Comparison of ENCODE assay signal across 27 cellular contexts in the genomic region with DNA sequence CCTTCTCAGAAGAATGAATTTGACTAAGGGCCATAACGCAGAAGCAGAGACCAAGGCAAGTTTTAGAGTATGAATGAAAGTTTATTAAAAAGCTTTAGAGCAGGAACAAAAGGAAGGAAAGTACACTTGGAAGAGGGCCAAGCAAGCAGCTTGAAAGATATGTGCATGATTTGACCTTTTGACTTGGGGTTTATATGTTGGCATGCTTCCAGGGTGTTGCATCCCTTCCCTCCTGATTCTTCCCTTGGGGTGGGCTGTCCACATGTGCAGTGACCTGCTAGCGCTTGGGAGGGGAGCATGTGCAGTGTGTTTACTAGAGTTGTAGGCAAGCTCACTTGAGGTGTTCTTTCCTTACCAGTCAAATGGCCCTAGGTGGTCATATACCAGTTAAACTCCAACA. TPM values are rescaled to one million over a fixed set of nuclear protein-coding genes. Genes with fewer than 3 reads are reported as not detected.
"Had no signal": no experiment of that assay in that cellular context is flagged by ENCODE, and none has a peak within 500 bp of the region (broad histone marks: within the 10 kb centered on the region; RNA-seq: fewer than 3 reads in every experiment).

No MANE protein-coding gene starts in this region.

- H3K36me3 ChIP-seq: adrenal gland, ascending aorta, brain microvascular endothelial cell, pancreas, right atrium auricular region, thyroid gland, upper lobe of right lung had no signal

- H3K27ac Mint-ChIP-seq: activated B cell treated with CpG ODN at 0.5 μM for 24 hours; activated naive CD8-positive, alpha-beta T cell; activated T-helper 2 cell treated with anti-CD3 and anti-CD28 coated beads, Interferon-gamma antibody, Interleukin-2, Interleukin-4, amounts not matched to agents 10 μg/mL and 5 μg/mL and 100 μg/mL, durations not matched to agents 14 hours and 24 hours and 36 hours; nephron; stimulated activated naive CD8-positive, alpha-beta T cell treated with anti-CD3 and anti-CD28 coated beads, Interleukin-15, Interleukin-2, amounts not matched to agents 100 ng/mL and 50 ng/mL, for 24 hours had no signal

- H3K4me1 ChIP-seq: adrenal gland, ascending aorta, pancreas, psoas muscle, right atrium auricular region, upper lobe of right lung had no signal

- ATAC-seq: activated T-cell treated with anti-CD3 and anti-CD28 coated beads, Interleukin-2, amount 50 U/mL, for 4 hours; esophagus mucosa; left ventricle myocardium superior; pancreas; psoas muscle; upper lobe of right lung had no signal

- H3K9me3 Mint-ChIP-seq: activated T-cell treated with anti-CD3 and anti-CD28 coated beads, Interleukin-2, amount 50 U/mL, for 4 hours; nephron had no signal

- DNase-seq: activated B cell treated with CpG ODN at 0.5 μM for 24 hours; activated CD4-positive, alpha-beta T cell treated with anti-CD3 and anti-CD28 coated beads for 4 hours; activated CD4-positive, alpha-beta T cell treated with anti-CD3 and anti-CD28 coated beads, Interleukin-2, amount 50 U/mL, for 48 hours; activated CD8-positive, alpha-beta memory T cell treated with anti-CD3 and anti-CD28 coated beads, Interleukin-2, amount 50 U/mL, for 48 hours; activated naive CD4-positive, alpha-beta T cell; activated T-cell treated with anti-CD3 and anti-CD28 coated beads, Interleukin-2, amount 50 U/mL, for 4 hours; adrenal gland; brain microvascular endothelial cell; central memory CD4-positive, alpha-beta T cell; effector memory CD4-positive, alpha-beta T cell; foreskin melanocyte; glutamatergic neuron; hippocampal formation; left ventricle myocardium superior; mammary epithelial cell; pancreas; psoas muscle; T1000; thyroid gland; upper lobe of right lung had no signal

- H3K27me3 Mint-ChIP-seq: activated B cell treated with CpG ODN at 0.5 μM for 24 hours; activated naive CD8-positive, alpha-beta T cell; stimulated activated naive CD8-positive, alpha-beta T cell treated with anti-CD3 and anti-CD28 coated beads, Interleukin-15, Interleukin-2, amounts not matched to agents 100 ng/mL and 50 ng/mL, for 24 hours had no signal

- H3K27me3 ChIP-seq: adrenal gland, ascending aorta, brain microvascular endothelial cell, pancreas, right atrium auricular region, thyroid gland, upper lobe of right lung had no signal

- H3K9me3 ChIP-seq: adrenal gland, ascending aorta, pancreas, psoas muscle, right atrium auricular region, thyroid gland, upper lobe of right lung had no signal

- H3K27ac ChIP-seq: adrenal gland, ascending aorta, brain microvascular endothelial cell, pancreas, psoas muscle, right atrium auricular region, thyroid gland, upper lobe of right lung had no signal

- H3K4me3 ChIP-seq: adrenal gland, ascending aorta, pancreas, psoas muscle, right atrium auricular region, thyroid gland, upper lobe of right lung had no signal

- H3K4me3 Mint-ChIP-seq: activated B cell treated with CpG ODN at 0.5 μM for 24 hours; activated naive CD8-positive, alpha-beta T cell; activated T-cell treated with anti-CD3 and anti-CD28 coated beads, Interleukin-2, amount 50 U/mL, for 4 hours; nephron; stimulated activated naive CD8-positive, alpha-beta T cell treated with anti-CD3 and anti-CD28 coated beads, Interleukin-15, Interleukin-2, amounts not matched to agents 100 ng/mL and 50 ng/mL, for 24 hours had no signal

- H3K36me3 Mint-ChIP-seq: activated naive CD8-positive, alpha-beta T cell had no signal

RNA-seq across cellular contexts. Expression of a gene that starts 37.9 kb away (rescaled TPM):
- total RNA-seq: activated B cell treated with CpG ODN at 0.5 μM for 24 hours, esophagus mucosa had no signal
